1 cellular context compared by ENCODE assay signal in genomic region chr10:97497572-97498075, GRCh38.
TF ChIP-seq lines count a peak whose summit lies in the region.

No MANE protein-coding gene starts in this region.

TF ChIP-seq in H1, 55 proteins besides CTCF, POLR2A, EP300 and RAD21:
- TF ChIP-seq JUND (IDR thresholded peaks at IDR 0.05; ENCODE audit: low read length) (no peak), KDM1A (IDR thresholded peaks at IDR 0.05; ENCODE audit: borderline replicate concordance, low read length) (peak; percentile 62; the same call in 1 of the 2 replicates), CTBP2 (IDR thresholded peaks at IDR 0.05; ENCODE audit: borderline replicate concordance, insufficient read depth, insufficient read length, low read length) (no peak), BRCA1 (IDR thresholded peaks at IDR 0.05; ENCODE audit: low read depth, low read length) (no peak), TBP (IDR thresholded peaks at IDR 0.05; ENCODE audit: low read depth, low read length) (0 out of 2 replicates have a peak, but pooled peaks have one; percentile 22), SAP30 (IDR thresholded peaks at IDR 0.05; ENCODE audit: insufficient read depth, insufficient replicate concordance, low read length) (peak; percentile 84), RXRA (IDR thresholded peaks at IDR 0.05; ENCODE audit: insufficient read depth, low read depth, low read length) (no peak), POLR2AphosphoS5 (IDR thresholded peaks at IDR 0.05; ENCODE audit: low read depth, low read length) (peak; percentile 75; the same call in 1 of the 2 replicates), CREB1 (IDR thresholded peaks at IDR 0.05) (peak; percentile 19; the same call in 1 of the 2 replicates), SIN3A (conservative IDR thresholded peaks at IDR 0.05 in 1 of 2, IDR thresholded peaks at IDR 0.05 in 1 of 2; ENCODE audit: low read depth in 1 of 2, low read length in 2 of 2) (peak; percentile 9 to 82; a peak in 2 of 4 replicates), RBBP5 (IDR thresholded peaks at IDR 0.05; ENCODE audit: borderline replicate concordance, low read depth, low read length) (0 out of 2 replicates have a peak, but pooled peaks have one; percentile 31), BCL11A (IDR thresholded peaks at IDR 0.05; ENCODE audit: low read depth in 2 of 2, low read length in 2 of 2) (no peak), MAX (IDR thresholded peaks at IDR 0.05) (peak; percentile 77)
- TF ChIP-seq, protein P1, sequence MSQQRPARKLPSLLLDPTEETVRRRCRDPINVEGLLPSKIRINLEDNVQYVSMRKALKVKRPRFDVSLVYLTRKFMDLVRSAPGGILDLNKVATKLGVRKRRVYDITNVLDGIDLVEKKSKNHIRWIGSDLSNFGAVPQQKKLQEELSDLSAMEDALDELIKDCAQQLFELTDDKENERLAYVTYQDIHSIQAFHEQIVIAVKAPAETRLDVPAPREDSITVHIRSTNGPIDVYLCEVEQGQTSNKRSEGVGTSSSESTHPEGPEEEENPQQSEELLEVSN (IDR thresholded peaks at IDR 0.05): no peak
TF ChIP-seq in H1: peak in this region for 8.
